Comparison of ENCODE assay signal across 1 cellular context in genomic region chr14:34212574-34212973, GRCh38.
TF ChIP-seq lines count a peak whose summit lies in the region.

No MANE protein-coding gene starts in this region.

TF ChIP-seq in GM12878, 131 proteins besides CTCF, POLR2A, EP300 and RAD21 (continued from another document):
- TF ChIP-seq MEF2B (IDR thresholded peaks at IDR 0.05; ENCODE audit: partially characterized antibody, poor library complexity, severe bottlenecking): peak; percentile 74
- no peak for TF ChIP-seq NR2C2 (IDR thresholded peaks at IDR 0.05; ENCODE audit: borderline replicate concordance, control insufficient read depth, insufficient read length, low read depth)
- no peak for TF ChIP-seq EGR1 (IDR thresholded peaks at IDR 0.05; ENCODE audit: borderline replicate concordance in 1 of 2, low read depth in 2 of 2, low read length in 2 of 2)
- peak; percentile 76 for TF ChIP-seq MTA2 (IDR thresholded peaks at IDR 0.05; ENCODE audit: low read depth)
- no peak for TF ChIP-seq SRF (IDR thresholded peaks at IDR 0.05; ENCODE audit: low read depth in 2 of 2, low read length in 2 of 2)
- no peak for TF ChIP-seq MTA3 (IDR thresholded peaks at IDR 0.05; ENCODE audit: borderline replicate concordance, low read length)
- no peak for TF ChIP-seq NFXL1 (IDR thresholded peaks at IDR 0.05; ENCODE audit: borderline replicate concordance)
- TF ChIP-seq E2F8 (IDR thresholded peaks at IDR 0.05; ENCODE audit: low read depth, partially characterized antibody): no peak
- TF ChIP-seq IKZF2 (IDR thresholded peaks at IDR 0.05): peak; percentile 66 to 70; a peak in 3 of 4 replicates
- TF ChIP-seq IKZF1 (conservative IDR thresholded peaks at IDR 0.05): peak; percentile 67
- TF ChIP-seq TARDBP (IDR thresholded peaks at IDR 0.05; ENCODE audit: borderline replicate concordance): no peak
- no peak for TF ChIP-seq HSF1 (IDR thresholded peaks at IDR 0.05; ENCODE audit: low read depth, low read length)
- no peak for TF ChIP-seq ATF3 (IDR thresholded peaks at IDR 0.05; ENCODE audit: borderline replicate concordance, extremely low read depth, low read depth, low read length)
- peak; percentile 27; the same call in 1 of the 2 replicates for TF ChIP-seq RELB (IDR thresholded peaks at IDR 0.05; ENCODE audit: low read depth)
- no peak for TF ChIP-seq ESRRA (IDR thresholded peaks at IDR 0.05; ENCODE audit: low read length)
- TF ChIP-seq RAD51 (IDR thresholded peaks at IDR 0.05): no peak
- no peak for TF ChIP-seq RFX5 (IDR thresholded peaks at IDR 0.05; ENCODE audit: low read depth, low read length)
- TF ChIP-seq POLR2AphosphoS5 (IDR thresholded peaks at IDR 0.05; ENCODE audit: low read length): no peak
- no peak for TF ChIP-seq KAT2A (conservative IDR thresholded peaks at IDR 0.05; ENCODE audit: control insufficient read depth, low read depth, low read length)
- TF ChIP-seq SMARCA5 (IDR thresholded peaks at IDR 0.05): no peak
- TF ChIP-seq IRF4 (IDR thresholded peaks at IDR 0.05; ENCODE audit: low read depth, low read length): no peak
- TF ChIP-seq MLLT1 (IDR thresholded peaks at IDR 0.05): no peak
- TF ChIP-seq SUZ12 (IDR thresholded peaks at IDR 0.05; ENCODE audit: unreplicated experiment): no peak
- TF ChIP-seq CBX3 (IDR thresholded peaks at IDR 0.05; ENCODE audit: borderline replicate concordance, low read depth): no peak
- TF ChIP-seq MAX (IDR thresholded peaks at IDR 0.05; ENCODE audit: low read depth, low read length): no peak
- no peak for TF ChIP-seq PAX8 (IDR thresholded peaks at IDR 0.05)
- no peak for TF ChIP-seq CHD1 (IDR thresholded peaks at IDR 0.05; ENCODE audit: low read depth, low read length)
- no peak for TF ChIP-seq GABPA (IDR thresholded peaks at IDR 0.05; ENCODE audit: low read depth)
- no peak for TF ChIP-seq ZBTB4 (CRISPR knock-in tag; IDR thresholded peaks at IDR 0.05)
- no peak for TF ChIP-seq ZNF24 (IDR thresholded peaks at IDR 0.05)
- no peak for TF ChIP-seq NFYA (IDR thresholded peaks at IDR 0.05; ENCODE audit: borderline replicate concordance, low read depth, low read length)
- no peak for TF ChIP-seq STAT1 (conservative IDR thresholded peaks at IDR 0.05)
- TF ChIP-seq EED (IDR thresholded peaks at IDR 0.05; ENCODE audit: low read depth): no peak
- no peak for TF ChIP-seq POLR2AphosphoS2 (IDR thresholded peaks at IDR 0.05; ENCODE audit: low read depth, low read length)
- TF ChIP-seq ZNF622 (IDR thresholded peaks at IDR 0.05): no peak
- TF ChIP-seq BACH1 (IDR thresholded peaks at IDR 0.05; ENCODE audit: borderline replicate concordance): no peak
